In genomic region chr17:76050226-76051070, GRCh38 we compare ENCODE assay signal across 22 cellular contexts. TPM values are rescaled to one million over a fixed set of nuclear protein-coding genes. Genes with fewer than 3 reads are reported as not detected.
A peak's percentile ranks its signal among the peaks of the same experiment; 100 is the strongest.
DNase-seq lines count a peak whose midpoint lies in the region; ATAC-seq and TF ChIP-seq lines count a peak whose summit lies in the region.
"Had no signal": no experiment of that assay in that cellular context is flagged by ENCODE, and none has a peak within 500 bp of the region (broad histone marks: within the 10 kb centered on the region; RNA-seq: fewer than 3 reads in every experiment).

No MANE protein-coding gene starts in this region.

- no peaks in the 10 kb centered on the region for H3K27me3 Mint-ChIP-seq in activated T-cell treated with anti-CD3 and anti-CD28 coated beads, Interleukin-2, amount 50 U/mL, for 72 hours (ENCODE audit: low read depth)
- H3K27me3 Mint-ChIP-seq in activated T-helper 17 cell treated with anti-CD3 and anti-CD28 coated beads, Interleukin-2, amount 50 U/mL, for 72 hours: no peaks in the 10 kb centered on the region
- H3K27me3 Mint-ChIP-seq in progenitor cell of endocrine pancreas: no peaks in the 10 kb centered on the region
- H3K27me3 Mint-ChIP-seq: activated B cell treated with CpG ODN at 0.5 μM for 24 hours had no signal

- no peak for DNase-seq in activated T-cell treated with anti-CD3 and anti-CD28 coated beads, Interleukin-2, amount 50 U/mL, for 72 hours
- DNase-seq in activated T-cell treated with anti-CD3 and anti-CD28 coated beads, Interleukin-2, amount 50 U/mL, for 1 hour: no peak
- DNase-seq in left colon (no peak), SHP77 (lab: John Stamatoyannopoulos, UW) (no peak), GM20000 (ENCODE audit: low spot score) (no peak), progenitor cell of endocrine pancreas (ENCODE audit: low spot score, unreplicated experiment) (no peak)
- DNase-seq in stimulated activated effector memory CD8-positive, alpha-beta T cell treated with anti-CD3 and anti-CD28 coated beads, Interleukin-12 subunit alpha, Interleukin-12 subunit beta, amount 100 ng/mL, for 72 hours (ENCODE audit: low spot score in 2 of 2): no peak
- DNase-seq: activated B cell treated with CpG ODN at 0.5 μM for 24 hours; adrenal gland; COR-L47; GF-D8; mesendoderm; MG63; NCI-H2081; NCI-H774; nucleus accumbens; RPMI8226; stimulated activated CD4-positive, alpha-beta T cell treated with anti-CD3 and anti-CD28 coated beads, Interleukin-4, amount 100 ng/mL, for 24 hours had no signal

- H3K27ac Mint-ChIP-seq in activated T-cell treated with anti-CD3 and anti-CD28 coated beads, Interleukin-2, amount 50 U/mL, for 72 hours: peak overlapping the region; percentile 61
- H3K27ac Mint-ChIP-seq in activated T-helper 17 cell treated with anti-CD3 and anti-CD28 coated beads, Interleukin-2, amount 50 U/mL, for 72 hours: peak overlapping the region; percentile 81
- peak overlapping the region; percentile 50 for H3K27ac Mint-ChIP-seq in stimulated activated effector memory CD8-positive, alpha-beta T cell treated with anti-CD3 and anti-CD28 coated beads, Interleukin-12 subunit alpha, Interleukin-12 subunit beta, amount 100 ng/mL, for 72 hours
- no peak overlapping the region for H3K27ac Mint-ChIP-seq in progenitor cell of endocrine pancreas
- H3K27ac Mint-ChIP-seq: activated B cell treated with CpG ODN at 0.5 μM for 24 hours had no signal

- H3K9me3 Mint-ChIP-seq in activated T-cell treated with anti-CD3 and anti-CD28 coated beads, Interleukin-2, amount 50 U/mL, for 72 hours: no peaks in the 10 kb centered on the region
- H3K9me3 Mint-ChIP-seq in activated T-helper 17 cell treated with anti-CD3 and anti-CD28 coated beads, Interleukin-2, amount 50 U/mL, for 72 hours: no peaks in the 10 kb centered on the region
- H3K9me3 Mint-ChIP-seq in stimulated activated effector memory CD8-positive, alpha-beta T cell treated with anti-CD3 and anti-CD28 coated beads, Interleukin-12 subunit alpha, Interleukin-12 subunit beta, amount 100 ng/mL, for 72 hours: no peaks in the 10 kb centered on the region
- no peaks in the 10 kb centered on the region for H3K9me3 Mint-ChIP-seq in progenitor cell of endocrine pancreas (ENCODE audit: low read depth)
- H3K9me3 Mint-ChIP-seq: activated B cell treated with CpG ODN at 0.5 μM for 24 hours had no signal

- peaks cover 36% of the 10 kb centered on the region for H3K4me1 Mint-ChIP-seq in activated T-cell treated with anti-CD3 and anti-CD28 coated beads, Interleukin-2, amount 50 U/mL, for 72 hours (ENCODE audit: low read depth)
- peaks cover 30% of the 10 kb centered on the region for H3K4me1 Mint-ChIP-seq in activated T-helper 17 cell treated with anti-CD3 and anti-CD28 coated beads, Interleukin-2, amount 50 U/mL, for 72 hours
- peaks cover 23% of the 10 kb centered on the region for H3K4me1 Mint-ChIP-seq in stimulated activated effector memory CD8-positive, alpha-beta T cell treated with anti-CD3 and anti-CD28 coated beads, Interleukin-12 subunit alpha, Interleukin-12 subunit beta, amount 100 ng/mL, for 72 hours
- peaks cover 8% of the 10 kb centered on the region for H3K4me1 Mint-ChIP-seq in progenitor cell of endocrine pancreas (ENCODE audit: low read depth)

- intact Hi-C loops in left colon (cut with DNase I, micrococcal nuclease): no loop called here

- peak in 1 of 2 donors; percentile 23 for ATAC-seq in activated T-cell treated with anti-CD3 and anti-CD28 coated beads, Interleukin-2, amount 50 U/mL, for 72 hours (replicated peaks in 1 of 2)
- ATAC-seq in activated T-helper 17 cell treated with anti-CD3 and anti-CD28 coated beads, Interleukin-2, amount 50 U/mL, for 72 hours (replicated peaks): peak; percentile 38
- peak; percentile 59 for ATAC-seq in left colon
- no peak for ATAC-seq in stimulated activated effector memory CD8-positive, alpha-beta T cell treated with anti-CD3 and anti-CD28 coated beads, Interleukin-12 subunit alpha, Interleukin-12 subunit beta, amount 100 ng/mL, for 72 hours

- TF ChIP-seq CTCF in GM20000 (IDR thresholded peaks at IDR 0.05; ENCODE audit: extremely low read depth, missing control alignments) (no peak), progenitor cell of endocrine pancreas (IDR thresholded peaks at IDR 0.05; ENCODE audit: unreplicated experiment) (no peak)

- no peak overlapping the region for H3K4me3 Mint-ChIP-seq in activated T-cell treated with anti-CD3 and anti-CD28 coated beads, Interleukin-2, amount 50 U/mL, for 72 hours
- no peak overlapping the region for H3K4me3 Mint-ChIP-seq in activated T-helper 17 cell treated with anti-CD3 and anti-CD28 coated beads, Interleukin-2, amount 50 U/mL, for 72 hours
- no peak overlapping the region for H3K4me3 Mint-ChIP-seq in stimulated activated effector memory CD8-positive, alpha-beta T cell treated with anti-CD3 and anti-CD28 coated beads, Interleukin-12 subunit alpha, Interleukin-12 subunit beta, amount 100 ng/mL, for 72 hours
- H3K4me3 Mint-ChIP-seq in progenitor cell of endocrine pancreas (ENCODE audit: low read depth): no peak overlapping the region
- H3K4me3 Mint-ChIP-seq: activated B cell treated with CpG ODN at 0.5 μM for 24 hours had no signal

- peaks cover 16 to 44% of the 10 kb centered on the region in 2 donors for H3K36me3 Mint-ChIP-seq in activated T-cell treated with anti-CD3 and anti-CD28 coated beads, Interleukin-2, amount 50 U/mL, for 72 hours (ENCODE audit: insufficient read depth in 2 of 2)
- H3K36me3 Mint-ChIP-seq in activated T-helper 17 cell treated with anti-CD3 and anti-CD28 coated beads, Interleukin-2, amount 50 U/mL, for 72 hours (ENCODE audit: low read depth): peaks cover 99% of the 10 kb centered on the region
- peaks cover 100% of the 10 kb centered on the region for H3K36me3 Mint-ChIP-seq in stimulated activated effector memory CD8-positive, alpha-beta T cell treated with anti-CD3 and anti-CD28 coated beads, Interleukin-12 subunit alpha, Interleukin-12 subunit beta, amount 100 ng/mL, for 72 hours
- peaks cover 26% of the 10 kb centered on the region for H3K36me3 Mint-ChIP-seq in progenitor cell of endocrine pancreas (ENCODE audit: insufficient read depth)

RNA-seq across cellular contexts. Expression of gene SRP68, which starts 21.9 kb away (rescaled TPM):
- 100 to 1,000 TPM; 138 to 144 TPM for total RNA-seq in activated T-cell treated with anti-CD3 and anti-CD28 coated beads, Interleukin-2, amount 50 U/mL, for 72 hours
- total RNA-seq in activated T-helper 17 cell treated with anti-CD3 and anti-CD28 coated beads, Interleukin-2, amount 50 U/mL, for 72 hours: 100 to 1,000 TPM; 109 to 117 TPM
- total RNA-seq in left colon (10 to 100 TPM; 49.9 to 56.5 TPM), progenitor cell of endocrine pancreas (74.9 and 79.4 TPM in 2 replicates)

RNA-seq across cellular contexts. Expression of gene EVPL, which starts 23.3 kb away (rescaled TPM):
- under 1 TPM; 0.09 to 0.19 TPM for total RNA-seq in activated T-cell treated with anti-CD3 and anti-CD28 coated beads, Interleukin-2, amount 50 U/mL, for 72 hours
- under 1 TPM in 1 of 2 donors, not detected in 1; 0.11 TPM for total RNA-seq in activated T-helper 17 cell treated with anti-CD3 and anti-CD28 coated beads, Interleukin-2, amount 50 U/mL, for 72 hours
- 10 to 100 TPM; 18.9 to 28.5 TPM for total RNA-seq in left colon
- 0.05 TPM in 1 of 2 replicates, not detected in the other for total RNA-seq in progenitor cell of endocrine pancreas
- total RNA-seq: activated B cell treated with CpG ODN at 0.5 μM for 24 hours, cerebellum, frontal cortex had no signal

RNA-seq across cellular contexts. Expression of gene GALR2, which starts 24.1 kb away (rescaled TPM):
- total RNA-seq in activated T-cell treated with anti-CD3 and anti-CD28 coated beads, Interleukin-2, amount 50 U/mL, for 72 hours: 10 to 100 TPM in 1 of 2 donors, 1 to 10 TPM in 1; 9.5 to 10.6 TPM
- total RNA-seq in activated T-helper 17 cell treated with anti-CD3 and anti-CD28 coated beads, Interleukin-2, amount 50 U/mL, for 72 hours: 10 to 100 TPM in 1 of 2 donors, 1 to 10 TPM in 1; 7.5 to 14.8 TPM
- total RNA-seq in left colon (not detected), progenitor cell of endocrine pancreas (1.0 and 1.1 TPM in 2 replicates)
- total RNA-seq: adrenal gland, cerebellum, frontal cortex, ureter had no signal

RNA-seq across cellular contexts. Expression of gene ZACN, which starts 28.5 kb away (rescaled TPM):
- total RNA-seq in activated T-cell treated with anti-CD3 and anti-CD28 coated beads, Interleukin-2, amount 50 U/mL, for 72 hours: 10 to 100 TPM in 1 of 2 donors, 1 to 10 TPM in 1; 9.1 to 10.3 TPM
- total RNA-seq in activated T-helper 17 cell treated with anti-CD3 and anti-CD28 coated beads, Interleukin-2, amount 50 U/mL, for 72 hours: 10 to 100 TPM in 1 of 2 donors, 1 to 10 TPM in 1; 6.5 to 13.5 TPM
- total RNA-seq in left colon (under 1 TPM in 1 of 2 donors, not detected in 1; 0.22 TPM), progenitor cell of endocrine pancreas (0.36 and 0.96 TPM in 2 replicates)
- total RNA-seq: cerebellum, frontal cortex, ureter had no signal

RNA-seq across cellular contexts. Expression of gene CDK3, which starts 49.8 kb away (rescaled TPM):
- 1 to 10 TPM; 8.7 to 9.1 TPM for total RNA-seq in activated T-cell treated with anti-CD3 and anti-CD28 coated beads, Interleukin-2, amount 50 U/mL, for 72 hours
- 1 to 10 TPM; 8.0 to 9.0 TPM for total RNA-seq in activated T-helper 17 cell treated with anti-CD3 and anti-CD28 coated beads, Interleukin-2, amount 50 U/mL, for 72 hours
- total RNA-seq in left colon: 10 to 100 TPM; 10.1 to 12.4 TPM
- 17.0 and 21.6 TPM in 2 replicates for total RNA-seq in progenitor cell of endocrine pancreas

Comparison
In these comparisons a context has a peak if more than half of its experiments do, and no peak if none do; other contexts are left out.
1. RNA of gene EVPL, which starts 23.3 kb away (total RNA-seq): 18.9 to 28.5 TPM in left colon; 0.09 to 0.19 TPM in activated T-cell treated with anti-CD3 and anti-CD28 coated beads, Interleukin-2, amount 50 U/mL, for 72 hours, 0.11 TPM in activated T-helper 17 cell treated with anti-CD3 and anti-CD28 coated beads, Interleukin-2, amount 50 U/mL, for 72 hours and 0.05 TPM in progenitor cell of endocrine pancreas; every median in the first group is over 10 times any median in the second.